In the genomic region with DNA sequence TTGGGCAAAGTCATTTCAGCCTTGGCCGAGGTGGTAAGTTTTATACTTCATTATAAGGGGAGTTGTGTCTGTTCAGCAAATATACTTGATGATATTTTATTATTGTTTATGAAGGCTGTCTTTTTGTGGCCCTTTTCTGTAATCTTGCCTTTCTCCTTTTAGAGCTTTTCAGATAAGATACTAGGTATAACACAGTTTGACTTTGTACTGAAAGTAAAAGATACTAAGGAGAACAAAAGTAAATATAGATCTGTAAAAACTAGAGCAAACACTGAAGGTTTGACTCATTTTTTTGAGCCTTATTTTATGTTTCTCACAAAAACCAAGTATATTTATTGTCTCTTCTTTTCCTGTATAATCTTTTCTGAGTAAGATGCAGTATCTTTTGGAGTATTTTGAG, we compare ENCODE assay signal across 26 cellular contexts.
"Had no signal": no experiment of that assay in that cellular context is flagged by ENCODE, and none has a peak within 500 bp of the region (broad histone marks: within the 10 kb centered on the region; RNA-seq: fewer than 3 reads in every experiment).

No MANE protein-coding gene starts in this region.

- H3K9me3 Mint-ChIP-seq: activated B cell treated with CpG ODN at 0.5 μM for 24 hours; activated CD8-positive, alpha-beta T cell treated with anti-CD3 and anti-CD28 coated beads for 36 hours; activated naive CD8-positive, alpha-beta T cell treated with anti-CD3 and anti-CD28 coated beads for 36 hours; effector memory CD8-positive, alpha-beta T cell; naive thymus-derived CD4-positive, alpha-beta T cell; T-cell; T-helper 2 cell treated with Interferon-gamma antibody and Interleukin-4, amounts not matched to agents 5 μg/mL and 100 μg/mL, for 36 hours had no signal

- H3K4me3 Mint-ChIP-seq: activated B cell treated with CpG ODN at 0.5 μM for 24 hours; activated CD8-positive, alpha-beta T cell treated with anti-CD3 and anti-CD28 coated beads for 36 hours; activated naive CD8-positive, alpha-beta T cell treated with anti-CD3 and anti-CD28 coated beads for 36 hours; effector memory CD8-positive, alpha-beta T cell; naive thymus-derived CD4-positive, alpha-beta T cell; T-cell; T-helper 2 cell treated with Interferon-gamma antibody and Interleukin-4, amounts not matched to agents 5 μg/mL and 100 μg/mL, for 36 hours had no signal

- H3K9me3 ChIP-seq: adrenal gland, body of pancreas, gastroesophageal sphincter, spleen, testis, transverse colon had no signal

- DNase-seq: activated B cell treated with CpG ODN at 0.5 μM for 24 hours; activated CD4-positive, alpha-beta T cell treated with anti-CD3 and anti-CD28 coated beads, Interleukin-2, amount 50 U/mL, for 1 hour; activated CD8-positive, alpha-beta T cell treated with anti-CD3 and anti-CD28 coated beads for 36 hours; activated effector memory CD4-positive, alpha-beta T cell treated with Interleukin-2 at 50 U/mL for 16 hours; activated naive CD4-positive, alpha-beta T cell treated with Interleukin-2 at 50 U/mL for 16 hours; activated naive CD8-positive, alpha-beta T cell treated with anti-CD3 and anti-CD28 coated beads for 36 hours; activated T-cell treated with anti-CD3 and anti-CD28 coated beads, Interleukin-2, amount 50 U/mL, for 48 hours; adrenal gland; aorta; body of pancreas; cerebellar nuclear complex; cortex of kidney; effector memory CD8-positive, alpha-beta T cell; erythroblast; mammary epithelial cell; naive thymus-derived CD4-positive, alpha-beta T cell; occipital lobe; right cardiac atrium; spleen; stimulated activated naive CD4-positive, alpha-beta T cell treated with Interleukin-2 at 50 U/mL for 16 hours; T-cell; testis; transverse colon had no signal

- H3K27ac ChIP-seq: adrenal gland, gastroesophageal sphincter, parathyroid adenoma, spleen, testis had no signal

- H3K27me3 ChIP-seq: adrenal gland, body of pancreas, gastroesophageal sphincter, spleen, testis, transverse colon had no signal

- H3K4me1 ChIP-seq: adrenal gland, parathyroid adenoma, spleen, testis had no signal

- H2AFZ ChIP-seq: parathyroid adenoma had no signal

- H3K27me3 Mint-ChIP-seq: activated B cell treated with CpG ODN at 0.5 μM for 24 hours; activated CD8-positive, alpha-beta T cell treated with anti-CD3 and anti-CD28 coated beads for 36 hours; activated naive CD8-positive, alpha-beta T cell treated with anti-CD3 and anti-CD28 coated beads for 36 hours; effector memory CD8-positive, alpha-beta T cell; naive thymus-derived CD4-positive, alpha-beta T cell; T-cell had no signal

- H3K79me2 ChIP-seq: parathyroid adenoma had no signal

- H3K27ac Mint-ChIP-seq: activated B cell treated with CpG ODN at 0.5 μM for 24 hours; activated CD8-positive, alpha-beta T cell treated with anti-CD3 and anti-CD28 coated beads for 36 hours; activated naive CD8-positive, alpha-beta T cell treated with anti-CD3 and anti-CD28 coated beads for 36 hours; naive thymus-derived CD4-positive, alpha-beta T cell; T-cell; T-helper 2 cell treated with Interferon-gamma antibody and Interleukin-4, amounts not matched to agents 5 μg/mL and 100 μg/mL, for 36 hours had no signal

- ATAC-seq: activated CD8-positive, alpha-beta T cell treated with anti-CD3 and anti-CD28 coated beads for 36 hours; body of pancreas; effector memory CD8-positive, alpha-beta T cell; gastroesophageal sphincter; naive thymus-derived CD4-positive, alpha-beta T cell; right cardiac atrium; T-cell had no signal

- H3K4me1 Mint-ChIP-seq: activated B cell treated with CpG ODN at 0.5 μM for 24 hours; activated naive CD8-positive, alpha-beta T cell treated with anti-CD3 and anti-CD28 coated beads for 36 hours had no signal

- H3K4me3 ChIP-seq: adrenal gland, body of pancreas, gastroesophageal sphincter, spleen, testis, transverse colon had no signal
